Comparison of ENCODE assay signal across 12 cellular contexts in genomic region chr18:50320719-50321118, GRCh38. TPM values are rescaled to one million over a fixed set of nuclear protein-coding genes. Genes with fewer than 3 reads are reported as not detected.
DNase-seq lines count a peak whose midpoint lies in the region; ATAC-seq and TF ChIP-seq lines count a peak whose summit lies in the region.
"Had no signal": no experiment of that assay in that cellular context is flagged by ENCODE, and none has a peak within 500 bp of the region (broad histone marks: within the 10 kb centered on the region; RNA-seq: fewer than 3 reads in every experiment).

No MANE protein-coding gene starts in this region.

- no peak for TF ChIP-seq CTCF in foreskin keratinocyte (conservative IDR thresholded peaks at IDR 0.05)

- H3K27me3 ChIP-seq in MG63: peaks cover 9% of the 10 kb centered on the region
- H3K27me3 ChIP-seq in foreskin keratinocyte: peaks cover 32% of the 10 kb centered on the region

- intact Hi-C loops in posterior vena cava (cut with DNase I): no loop called here

- H3K27ac ChIP-seq in foreskin keratinocyte: no peak overlapping the region
- H3K27ac ChIP-seq: transverse colon had no signal

- no peaks in the 10 kb centered on the region for H3K4me1 ChIP-seq in foreskin keratinocyte
- H3K4me1 ChIP-seq: transverse colon had no signal

- no peak for TF ChIP-seq POLR2A in GM18505 (IDR thresholded peaks at IDR 0.05; ENCODE audit: borderline replicate concordance, extremely low read depth, insufficient read depth, insufficient read length)

- DNase-seq in astrocyte of the hippocampus (ENCODE audit: low read depth, low spot score): peak; percentile 2
- DNase-seq in hepatic stellate cell (ENCODE audit: low spot score): no peak
- no peak for DNase-seq in MG63
- no peak for DNase-seq in posterior vena cava (ENCODE audit: low spot score)
- no peak for DNase-seq in foreskin keratinocyte
- DNase-seq: activated T-cell treated with anti-CD3 and anti-CD28 coated beads, Interleukin-2, amount 50 U/mL, for 24 hours; Calu3; NCI-H1092 treated with DMSO at 0.1 percent for 48 hours; transverse colon had no signal

- no peaks in the 10 kb centered on the region for H3K36me3 ChIP-seq in MG63
- H3K36me3 ChIP-seq: transverse colon had no signal

- no peaks in the 10 kb centered on the region for H3K9me3 ChIP-seq in MG63
- H3K9me3 ChIP-seq: transverse colon had no signal

- ATAC-seq in GM18505 (IDR thresholded peaks at IDR 0.05; ENCODE audit: unreplicated experiment) (peak; percentile 70), GM21423 (IDR thresholded peaks at IDR 0.05; ENCODE audit: unreplicated experiment) (peak; percentile 75), HG03354 (IDR thresholded peaks at IDR 0.05; ENCODE audit: poor library complexity, severe bottlenecking, unreplicated experiment) (peak; percentile 90), foreskin keratinocyte (no peak)

- H3K4me3 ChIP-seq in MG63: no peak overlapping the region
- H3K4me3 ChIP-seq: transverse colon had no signal

RNA-seq across cellular contexts. Expression of gene CXXC1, which starts 33.2 kb away (rescaled TPM):
- 39.0 and 59.3 TPM in 2 replicates for total RNA-seq in MG63 (2014; rRNA removed; shearing (Covaris generic); ENCODE audit: low replicate concordance)
- total RNA-seq in posterior vena cava (10 to 100 TPM; 35.7 to 55.2 TPM), foreskin keratinocyte (51.3 and 56.8 TPM in 2 replicates)
- 51.8 and 58.3 TPM in 2 replicates for polyA plus RNA-seq in foreskin keratinocyte

RNA-seq across cellular contexts. Expression of gene MBD1, which starts 39.4 kb away (rescaled TPM):
- 28.2 and 34.4 TPM in 2 replicates for total RNA-seq in MG63 (2014; rRNA removed; shearing (Covaris generic); ENCODE audit: low replicate concordance)
- total RNA-seq in posterior vena cava (10 to 100 TPM; 42.2 to 48.6 TPM), foreskin keratinocyte (78.5 and 86.2 TPM in 2 replicates)
- 44.9 and 46.4 TPM in 2 replicates for polyA plus RNA-seq in foreskin keratinocyte

RNA-seq across cellular contexts. Expression of gene SKA1, which starts 54.1 kb away (rescaled TPM):
- total RNA-seq in MG63 (2014; rRNA removed; shearing (Covaris generic); ENCODE audit: low replicate concordance): 33.2 and 42.0 TPM in 2 replicates
- total RNA-seq in posterior vena cava (under 1 TPM; 0.24 to 0.51 TPM), foreskin keratinocyte (26.7 and 29.4 TPM in 2 replicates)
- 12.5 and 16.5 TPM in 2 replicates for polyA plus RNA-seq in foreskin keratinocyte

RNA-seq across cellular contexts. Expression of gene CFAP53, which starts 54.4 kb away (rescaled TPM):
- not detected in 2 replicates for total RNA-seq in MG63 (2014; rRNA removed; shearing (Covaris generic); ENCODE audit: low replicate concordance)
- total RNA-seq in posterior vena cava (not detected), foreskin keratinocyte (0.34 and 0.46 TPM in 2 replicates)
- 0.40 and 0.41 TPM in 2 replicates for polyA plus RNA-seq in foreskin keratinocyte

Comparison
In these comparisons a context has a peak if more than half of its experiments do, and no peak if none do; other contexts are left out.
1. RNA of gene SKA1, which starts 54.1 kb away (total RNA-seq): 33.2 to 42.0 TPM in MG63 and 26.7 to 29.4 TPM in foreskin keratinocyte; 0.24 to 0.51 TPM in posterior vena cava; every median in the first group is over 10 times any median in the second.